In the genomic region with DNA sequence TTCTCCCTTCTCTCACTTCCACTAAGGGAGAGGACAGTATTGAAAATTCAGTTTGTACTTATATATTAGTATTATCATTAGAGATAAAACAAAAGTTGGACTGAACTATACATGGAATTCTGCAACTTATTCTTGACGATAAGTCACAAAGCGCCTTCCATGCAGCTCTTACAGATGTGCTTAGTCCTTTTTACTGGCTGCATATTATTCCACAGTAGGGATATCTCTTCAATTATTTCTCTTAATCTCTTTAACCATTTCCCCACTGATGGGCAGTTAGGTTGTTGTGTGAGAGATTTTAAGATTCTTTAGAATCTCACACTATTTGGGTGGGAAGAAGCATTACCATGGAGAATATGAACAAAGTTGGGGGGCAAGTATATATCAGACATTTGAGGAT, we compare ENCODE assay signal across 2 cellular contexts.
TF ChIP-seq lines count a peak whose summit lies in the region.

No MANE protein-coding gene starts in this region.

TF ChIP-seq in HEK293, 187 proteins besides CTCF, POLR2A, EP300 and RAD21:
- TF ChIP-seq ZNF302 (tag by site-specific recombination; IDR thresholded peaks at IDR 0.05; ENCODE audit: low read depth) (no peak), ZNF146 (tag by site-specific recombination; IDR thresholded peaks at IDR 0.05) (peak; percentile 29; the same call in 1 of the 2 replicates), ZNF391 (tag by site-specific recombination; IDR thresholded peaks at IDR 0.05; ENCODE audit: borderline replicate concordance, low read depth) (no peak), ZNF623 (tag by site-specific recombination; IDR thresholded peaks at IDR 0.05) (no peak), ZNF837 (tag by site-specific recombination; IDR thresholded peaks at IDR 0.05) (no peak)

TF ChIP-seq in K562, 482 proteins besides CTCF, POLR2A, EP300 and RAD21:
- TF ChIP-seq, protein P1, sequence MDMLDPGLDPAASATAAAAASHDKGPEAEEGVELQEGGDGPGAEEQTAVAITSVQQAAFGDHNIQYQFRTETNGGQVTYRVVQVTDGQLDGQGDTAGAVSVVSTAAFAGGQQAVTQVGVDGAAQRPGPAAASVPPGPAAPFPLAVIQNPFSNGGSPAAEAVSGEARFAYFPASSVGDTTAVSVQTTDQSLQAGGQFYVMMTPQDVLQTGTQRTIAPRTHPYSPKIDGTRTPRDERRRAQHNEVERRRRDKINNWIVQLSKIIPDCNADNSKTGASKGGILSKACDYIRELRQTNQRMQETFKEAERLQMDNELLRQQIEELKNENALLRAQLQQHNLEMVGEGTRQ (CRISPR knock-in tag; IDR thresholded peaks at IDR 0.05): no peak
- TF ChIP-seq RBM39 (optimal IDR thresholded peaks at IDR 0.05; ENCODE audit: low read depth, low read length): no peak
- peak; percentile 66 for TF ChIP-seq RBM25 (IDR thresholded peaks at IDR 0.05; ENCODE audit: low read depth, low read length, severe bottlenecking)
- TF ChIP-seq ZNF146 (CRISPR knock-in tag; IDR thresholded peaks at IDR 0.05; ENCODE audit: unreplicated experiment): peak; percentile 78
- no peak for TF ChIP-seq HDAC1 (IDR thresholded peaks at IDR 0.05)
- no peak for TF ChIP-seq CBX1 (IDR thresholded peaks at IDR 0.05; ENCODE audit: low read depth)
